1 cellular context compared by ENCODE assay signal in genomic region chr19:19537321-19538048, GRCh38.
TF ChIP-seq lines count a peak whose summit lies in the region.

No MANE protein-coding gene starts in this region.

TF ChIP-seq in HepG2, 621 proteins besides CTCF, POLR2A, EP300 and RAD21:
- no peak for TF ChIP-seq ZNF350 (CRISPR knock-in tag; IDR thresholded peaks at IDR 0.05; ENCODE audit: borderline replicate concordance, low read depth)
- no peak for TF ChIP-seq ZNF607 (CRISPR knock-in tag; IDR thresholded peaks at IDR 0.05; ENCODE audit: borderline replicate concordance)
- TF ChIP-seq, protein P1, sequence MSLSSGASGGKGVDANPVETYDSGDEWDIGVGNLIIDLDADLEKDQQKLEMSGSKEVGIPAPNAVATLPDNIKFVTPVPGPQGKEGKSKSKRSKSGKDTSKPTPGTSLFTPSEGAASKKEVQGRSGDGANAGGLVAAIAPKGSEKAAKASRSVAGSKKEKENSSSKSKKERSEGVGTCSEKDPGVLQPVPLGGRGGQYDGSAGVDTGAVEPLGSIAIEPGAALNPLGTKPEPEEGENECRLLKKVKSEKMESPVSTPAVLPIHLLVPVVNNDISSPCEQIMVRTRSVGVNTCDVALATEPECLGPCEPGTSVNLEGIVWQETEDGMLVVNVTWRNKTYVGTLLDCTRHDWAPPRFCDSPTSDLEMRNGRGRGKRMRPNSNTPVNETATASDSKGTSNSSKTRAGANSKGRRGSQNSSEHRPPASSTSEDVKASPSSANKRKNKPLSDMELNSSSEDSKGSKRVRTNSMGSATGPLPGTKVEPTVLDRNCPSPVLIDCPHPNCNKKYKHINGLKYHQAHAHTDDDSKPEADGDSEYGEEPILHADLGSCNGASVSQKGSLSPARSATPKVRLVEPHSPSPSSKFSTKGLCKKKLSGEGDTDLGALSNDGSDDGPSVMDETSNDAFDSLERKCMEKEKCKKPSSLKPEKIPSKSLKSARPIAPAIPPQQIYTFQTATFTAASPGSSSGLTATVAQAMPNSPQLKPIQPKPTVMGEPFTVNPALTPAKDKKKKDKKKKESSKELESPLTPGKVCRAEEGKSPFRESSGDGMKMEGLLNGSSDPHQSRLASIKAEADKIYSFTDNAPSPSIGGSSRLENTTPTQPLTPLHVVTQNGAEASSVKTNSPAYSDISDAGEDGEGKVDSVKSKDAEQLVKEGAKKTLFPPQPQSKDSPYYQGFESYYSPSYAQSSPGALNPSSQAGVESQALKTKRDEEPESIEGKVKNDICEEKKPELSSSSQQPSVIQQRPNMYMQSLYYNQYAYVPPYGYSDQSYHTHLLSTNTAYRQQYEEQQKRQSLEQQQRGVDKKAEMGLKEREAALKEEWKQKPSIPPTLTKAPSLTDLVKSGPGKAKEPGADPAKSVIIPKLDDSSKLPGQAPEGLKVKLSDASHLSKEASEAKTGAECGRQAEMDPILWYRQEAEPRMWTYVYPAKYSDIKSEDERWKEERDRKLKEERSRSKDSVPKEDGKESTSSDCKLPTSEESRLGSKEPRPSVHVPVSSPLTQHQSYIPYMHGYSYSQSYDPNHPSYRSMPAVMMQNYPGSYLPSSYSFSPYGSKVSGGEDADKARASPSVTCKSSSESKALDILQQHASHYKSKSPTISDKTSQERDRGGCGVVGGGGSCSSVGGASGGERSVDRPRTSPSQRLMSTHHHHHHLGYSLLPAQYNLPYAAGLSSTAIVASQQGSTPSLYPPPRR (CRISPR knock-in tag; IDR thresholded peaks at IDR 0.05; ENCODE audit: borderline replicate concordance), result no peak
- TF ChIP-seq ZBTB33 (CRISPR knock-in tag; IDR thresholded peaks at IDR 0.05), result 0 out of 2 replicates have a peak, but pooled peaks have one; percentile 28
- no peak for TF ChIP-seq XBP1 (CRISPR knock-in tag; IDR thresholded peaks at IDR 0.05)
- TF ChIP-seq ZNF121 (CRISPR knock-in tag; IDR thresholded peaks at IDR 0.05), result peak; percentile 83
- TF ChIP-seq ZNF772 (CRISPR knock-in tag; IDR thresholded peaks at IDR 0.05), result no peak
- peak; percentile 12 for TF ChIP-seq AGO1 (IDR thresholded peaks at IDR 0.05; ENCODE audit: low read depth, low read length, poor library complexity, severe bottlenecking)
- no peak for TF ChIP-seq NCOA5 (CRISPR knock-in tag; IDR thresholded peaks at IDR 0.05)
- no peak for TF ChIP-seq ZNF180 (CRISPR knock-in tag; IDR thresholded peaks at IDR 0.05; ENCODE audit: borderline replicate concordance, low read depth)
- no peak for TF ChIP-seq ZNF841 (CRISPR knock-in tag; IDR thresholded peaks at IDR 0.05; ENCODE audit: borderline replicate concordance)
- TF ChIP-seq HNF4G (IDR thresholded peaks at IDR 0.05; ENCODE audit: borderline replicate concordance, low read depth, low read length), result no peak
- TF ChIP-seq HNF4G (CRISPR knock-in tag; IDR thresholded peaks at IDR 0.05; ENCODE audit: borderline replicate concordance, low read depth), result no peak
- TF ChIP-seq ZNF331 (CRISPR knock-in tag; IDR thresholded peaks at IDR 0.05), result no peak
